23 cellular contexts compared by ENCODE assay signal in the genomic region with DNA sequence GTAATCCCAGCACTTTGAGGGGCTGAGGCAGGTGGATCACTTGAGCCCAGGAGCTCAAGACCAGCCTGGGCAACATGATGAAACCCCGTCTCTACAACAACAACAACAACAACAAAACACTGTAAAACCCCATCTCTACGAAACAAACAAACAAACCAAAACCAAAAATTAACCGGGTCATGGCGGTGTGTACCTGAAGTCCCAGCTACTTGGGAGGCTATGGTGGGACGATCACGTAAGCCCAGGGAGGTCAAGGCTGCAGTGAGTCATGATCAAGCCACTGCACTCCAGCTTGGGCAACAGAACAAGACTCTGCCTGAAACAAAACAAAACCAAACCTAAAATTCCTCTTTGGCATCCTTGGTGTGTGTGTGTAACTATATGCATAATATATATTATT. TPM values are rescaled to one million over a fixed set of nuclear protein-coding genes. Genes with fewer than 3 reads are reported as not detected.
DNase-seq lines count a peak whose midpoint lies in the region; ATAC-seq and TF ChIP-seq lines count a peak whose summit lies in the region.
"Had no signal": no experiment of that assay in that cellular context is flagged by ENCODE, and none has a peak within 500 bp of the region (broad histone marks: within the 10 kb centered on the region; RNA-seq: fewer than 3 reads in every experiment).

No MANE protein-coding gene starts in this region.

- H2BK5ac ChIP-seq in IMR-90 (ENCODE audit: low read depth, low read length, poor library complexity, severe bottlenecking), result no peak overlapping the region

- no peak overlapping the region for H4K5ac ChIP-seq in IMR-90 (ENCODE audit: low read depth, low read length)

- H2BK120ac ChIP-seq in IMR-90 (ENCODE audit: low read depth, low read length), result no peak overlapping the region

- H3K56ac ChIP-seq in IMR-90 (ENCODE audit: extremely low read depth, insufficient read depth, low read length), result no peak overlapping the region

- CTCF ChIA-PET in IMR-90 (lab: Yijun Ruan, JAX), result no interaction called here
- CTCF ChIA-PET in CD8-positive, alpha-beta memory T cell (lab: Charles Lee), result interaction anchor here (0.7 kb wide), 1 partner anchor 75 kb away, joined by 3 read pairs; no protein-coding TSS in a partner anchor

- no peak for TF ChIP-seq POLR2A in IMR-90 (IDR thresholded peaks at IDR 0.05; ENCODE audit: low read depth, low read length)

- no peak overlapping the region for H3K27ac ChIP-seq in IMR-90 (ENCODE audit: insufficient read depth, low read length)
- no peak overlapping the region for H3K27ac ChIP-seq in CD8-positive, alpha-beta memory T cell (ENCODE audit: low read depth, low read length)
- H3K27ac ChIP-seq: C4-2B, PC-9 had no signal

- no peaks in the 10 kb centered on the region for H3K4me1 Mint-ChIP-seq in progenitor cell of endocrine pancreas (ENCODE audit: low read depth)
- peaks cover 1 to 5% (median 4%) of the 10 kb centered on the region in 3 donors for H3K4me1 Mint-ChIP-seq in CD8-positive, alpha-beta memory T cell
- H3K4me1 Mint-ChIP-seq: B cell had no signal

- no peaks in the 10 kb centered on the region for H3K27me3 Mint-ChIP-seq in progenitor cell of endocrine pancreas
- peaks cover 0 to 18% of the 10 kb centered on the region in 2 donors for H3K27me3 Mint-ChIP-seq in CD8-positive, alpha-beta memory T cell
- H3K27me3 Mint-ChIP-seq: B cell, T-cell had no signal

- H3K79me1 ChIP-seq in IMR-90 (ENCODE audit: low read depth in 1 of 2, low read length in 2 of 2), result no peaks in the 10 kb centered on the region

- DNase-seq in IMR-90 (peak; percentile 24), amniotic epithelial cell (ENCODE audit: low read depth) (peak; percentile 18), fibroblast of mammary gland (ENCODE audit: low read depth) (peak; percentile 25), progenitor cell of endocrine pancreas (ENCODE audit: low spot score, unreplicated experiment) (no peak), A172 (ENCODE audit: low spot score) (no peak), NOMO-1 (lab: John Stamatoyannopoulos, UW; ENCODE audit: unreplicated experiment in 2 of 2) (no peak)
- no peak for DNase-seq in activated CD4-positive, alpha-beta T cell treated with anti-CD3 and anti-CD28 coated beads, Interleukin-2, amount 50 U/mL, for 1 hour
- no peak for DNase-seq in CD8-positive, alpha-beta memory T cell
- DNase-seq: CD8-positive, alpha-beta T cell; DMS 273 treated with DMSO at 0.1 percent for 48 hours; DMS79; GDM1; MV-4-11; NCI-H1105; NCI-H1436 treated with DMSO at 0.1 percent for 48 hours; NCI-H187 treated with DMSO at 0.1 percent for 48 hours; NCI-H748 treated with DMSO at 0.1 percent for 48 hours; NK-92 treated with Interleukin-12 subunit alpha and Interleukin-12 subunit beta, amount 100 ng/mL, for 24 hours; RPMI8226; T-cell had no signal

- H2AK9ac ChIP-seq in IMR-90 (replicated peaks; ENCODE audit: low read depth, low read length, poor library complexity), result peak overlapping the region; percentile 55

- no peak overlapping the region for H3K9ac ChIP-seq in IMR-90 (ENCODE audit: low read depth, low read length)

- H2BK15ac ChIP-seq in IMR-90 (ENCODE audit: low read depth, low read length), result no peak overlapping the region

- H2AK5ac ChIP-seq in IMR-90 (ENCODE audit: low read depth, low read length), result no peak overlapping the region

- no peaks in the 10 kb centered on the region for H3K4me1 ChIP-seq in IMR-90 (ENCODE audit: control insufficient read depth, insufficient read depth, low read length)
- H3K4me1 ChIP-seq in CD8-positive, alpha-beta memory T cell (ENCODE audit: insufficient read depth, low read length), result no peaks in the 10 kb centered on the region

- POLR2A ChIA-PET in IMR-90 (lab: Charles Lee; ENCODE audit: unreplicated experiment), result no interaction called here
- POLR2A ChIA-PET in CD8-positive, alpha-beta memory T cell (lab: Charles Lee), result no interaction called here

- H3K27ac Mint-ChIP-seq in progenitor cell of endocrine pancreas, result peak overlapping the region; percentile 23
- H3K27ac Mint-ChIP-seq in CD8-positive, alpha-beta memory T cell, result peak overlapping the region in 1 of 8 donors; percentile 33
- H3K27ac Mint-ChIP-seq: B cell; CD8-positive, alpha-beta T cell; T-cell had no signal

- H3K18ac ChIP-seq in IMR-90 (ENCODE audit: low read depth, low read length), result no peak overlapping the region

- no peak overlapping the region for H3K4ac ChIP-seq in IMR-90 (ENCODE audit: low read depth, low read length)

- no CpG with 5 or more reads among the region's 6 CpGs for WGBS in IMR-90 (ENCODE audit: extremely low coverage in 2 of 2, insufficient read length in 1 of 2), 2 experiments

- TF ChIP-seq CTCF in IMR-90 (conservative IDR thresholded peaks at IDR 0.05; ENCODE audit: low read depth, low read length) (no peak), fibroblast of mammary gland (conservative IDR thresholded peaks at IDR 0.05; ENCODE audit: control insufficient read depth, insufficient read depth, low read depth, low read length) (no peak), progenitor cell of endocrine pancreas (IDR thresholded peaks at IDR 0.05; ENCODE audit: unreplicated experiment) (no peak)

- H3K23ac ChIP-seq in IMR-90 (ENCODE audit: low read depth, low read length), result no peak overlapping the region

- no peak for ATAC-seq in IMR-90 (ENCODE audit: low read depth)
- ATAC-seq: CD8-positive, alpha-beta T cell; T-cell had no signal

- no peaks in the 10 kb centered on the region for H3K36me3 Mint-ChIP-seq in progenitor cell of endocrine pancreas (ENCODE audit: insufficient read depth)
- no peaks in the 10 kb centered on the region for H3K36me3 Mint-ChIP-seq in CD8-positive, alpha-beta memory T cell
- H3K36me3 Mint-ChIP-seq: CD8-positive, alpha-beta T cell; T-cell had no signal

- no peak overlapping the region for H4K91ac ChIP-seq in IMR-90 (ENCODE audit: insufficient read depth, low read depth, low read length)

- no peak overlapping the region for H2BK20ac ChIP-seq in IMR-90 (ENCODE audit: low read depth, low read length)

- H3K4me3 Mint-ChIP-seq in progenitor cell of endocrine pancreas (ENCODE audit: low read depth), result no peak overlapping the region
- no peak overlapping the region for H3K4me3 Mint-ChIP-seq in CD8-positive, alpha-beta memory T cell
- H3K4me3 Mint-ChIP-seq: B cell; CD8-positive, alpha-beta T cell; T-cell had no signal

- dilution Hi-C loops in IMR-90 (cut with HindIII; ENCODE audit: low sequenced_read_pairs, unreplicated experiment), result no loop called here

- H4K8ac ChIP-seq in IMR-90 (ENCODE audit: low read depth in 2 of 2, low read length in 2 of 2), result no peak overlapping the region

- intact Hi-C loops in IMR-90 (cut with micrococcal nuclease), result loop anchor here (1.0 to 5.0 kb wide), 3 partner anchors 30 to 142 kb away; a partner anchor contains a TSS

- no peaks in the 10 kb centered on the region for H4K20me1 ChIP-seq in IMR-90 (ENCODE audit: insufficient read depth, low read length)

- no peaks in the 10 kb centered on the region for H3K9me3 Mint-ChIP-seq in progenitor cell of endocrine pancreas (ENCODE audit: low read depth)
- no peaks in the 10 kb centered on the region for H3K9me3 Mint-ChIP-seq in CD8-positive, alpha-beta memory T cell
- H3K9me3 Mint-ChIP-seq: CD8-positive, alpha-beta T cell; T-cell had no signal

- TF ChIP-seq RAD21 in IMR-90 (IDR thresholded peaks at IDR 0.05; ENCODE audit: low read length), result no peak

- no peaks in the 10 kb centered on the region for H3K9me3 ChIP-seq in IMR-90 (ENCODE audit: control insufficient read depth, insufficient read depth, low read length)
- no peaks in the 10 kb centered on the region for H3K9me3 ChIP-seq in CD8-positive, alpha-beta memory T cell (ENCODE audit: low read length)

- no peaks in the 10 kb centered on the region for H3K36me3 ChIP-seq in IMR-90 (ENCODE audit: control insufficient read depth, insufficient read depth, low read length)
- no peaks in the 10 kb centered on the region for H3K36me3 ChIP-seq in CD8-positive, alpha-beta memory T cell (ENCODE audit: insufficient read depth, low read length)

- H3K4me3 ChIP-seq in IMR-90 (ENCODE audit: insufficient read depth, low read depth, low read length), result no peak overlapping the region
- no peak overlapping the region for H3K4me3 ChIP-seq in fibroblast of mammary gland (ENCODE audit: control insufficient read depth, low read depth, low read length)
- no peak overlapping the region for H3K4me3 ChIP-seq in CD8-positive, alpha-beta memory T cell (ENCODE audit: low read length)
- H3K4me3 ChIP-seq: PC-9 had no signal

- no peak overlapping the region for H3K4me2 ChIP-seq in IMR-90 (ENCODE audit: low read depth, low read length)
- H3K4me2 ChIP-seq: PC-9 had no signal

- in situ Hi-C loops in IMR-90 (cut with MboI; ENCODE audit: low sequenced_read_pairs), result no loop called here

- H3K9me1 ChIP-seq in IMR-90 (ENCODE audit: insufficient read depth, low read length), result no peaks in the 10 kb centered on the region

- no peaks in the 10 kb centered on the region for H3K27me3 ChIP-seq in IMR-90 (ENCODE audit: control insufficient read depth, insufficient read depth, low read length)
- no peaks in the 10 kb centered on the region for H3K27me3 ChIP-seq in CD8-positive, alpha-beta memory T cell (ENCODE audit: insufficient read depth, low read length, poor library complexity, severe bottlenecking)

- no peak overlapping the region for H3K14ac ChIP-seq in IMR-90 (replicated peaks; ENCODE audit: low read depth, low read length)

- BruUV-seq in IMR-90 (replicated peaks; lab: Mats Ljungman, UMichigan), result no TSS peak

- H2AFZ ChIP-seq in IMR-90 (replicated peaks; ENCODE audit: low read length, poor library complexity), result no peak overlapping the region
- H2AFZ ChIP-seq: PC-9 had no signal

TF ChIP-seq in IMR-90, 13 proteins besides CTCF, POLR2A, EP300 and RAD21:
- TF ChIP-seq RFX5 (IDR thresholded peaks at IDR 0.05; ENCODE audit: low read depth, low read length) (no peak), BHLHE40 (IDR thresholded peaks at IDR 0.05; ENCODE audit: low read depth, low read length) (no peak)

RNA-seq across cellular contexts. Expression of a gene that starts 7.0 kb away (rescaled TPM):
- total RNA-seq in IMR-90 (2012; rRNA removed) (12.2 and 14.2 TPM in 2 replicates), progenitor cell of endocrine pancreas (24.4 and 27.4 TPM in 2 replicates)
- 17.3 and 19.9 TPM in 2 replicates for polyA plus RNA-seq in IMR-90 (2012; rRNA removed)
- polyA plus RNA-seq in IMR-90 (2012; cell fraction: cytosol; rRNA removed), result 7.9 and 20.1 TPM in 2 replicates
- 12.7 and 14.4 TPM in 2 replicates for polyA plus RNA-seq in IMR-90 (2012; cell fraction: nucleus; rRNA removed; ENCODE audit: low replicate concordance)
- 14.2 and 18.1 TPM in 2 replicates for total RNA-seq in A172 (2014; rRNA removed; shearing (Covaris generic))
- total RNA-seq in CD8-positive, alpha-beta memory T cell, result 10 to 100 TPM; 75.6 to 78.8 TPM
- polyA plus RNA-seq in CD8-positive, alpha-beta memory T cell, result 11.0 TPM

RNA-seq across cellular contexts. Expression of a gene that starts 59.9 kb away (rescaled TPM):
- total RNA-seq in IMR-90 (2012; rRNA removed) (5.2 and 5.3 TPM in 2 replicates), progenitor cell of endocrine pancreas (5.3 and 5.9 TPM in 2 replicates)
- polyA plus RNA-seq in IMR-90 (2012; rRNA removed), result 27.5 and 31.3 TPM in 2 replicates
- polyA plus RNA-seq in IMR-90 (2012; cell fraction: cytosol; rRNA removed), result 21.0 and 67.9 TPM in 2 replicates
- polyA plus RNA-seq in IMR-90 (2012; cell fraction: nucleus; rRNA removed; ENCODE audit: low replicate concordance), result 50.4 and 79.5 TPM in 2 replicates
- total RNA-seq in A172 (2014; rRNA removed; shearing (Covaris generic)), result 1.7 and 5.3 TPM in 2 replicates
- 1 to 10 TPM in 1 of 2 experiments, under 1 TPM in 1; 0.62 to 1.0 TPM for total RNA-seq in CD8-positive, alpha-beta memory T cell
- not detected for polyA plus RNA-seq in CD8-positive, alpha-beta memory T cell

Comparison
In these comparisons a context has a peak if more than half of its experiments do, and no peak if none do; other contexts are left out.
1. DNase-seq: peak in IMR-90 (single experiment), amniotic epithelial cell (single experiment) and fibroblast of mammary gland (single experiment); none in progenitor cell of endocrine pancreas (single experiment), A172 (single experiment), activated CD4-positive, alpha-beta T cell treated with anti-CD3 and anti-CD28 coated beads, Interleukin-2, amount 50 U/mL, for 1 hour (single experiment), NOMO-1 (0 of 2) and CD8-positive, alpha-beta memory T cell (0 of 5).